Comparison of ENCODE assay signal across 1 cellular context in the genomic region with DNA sequence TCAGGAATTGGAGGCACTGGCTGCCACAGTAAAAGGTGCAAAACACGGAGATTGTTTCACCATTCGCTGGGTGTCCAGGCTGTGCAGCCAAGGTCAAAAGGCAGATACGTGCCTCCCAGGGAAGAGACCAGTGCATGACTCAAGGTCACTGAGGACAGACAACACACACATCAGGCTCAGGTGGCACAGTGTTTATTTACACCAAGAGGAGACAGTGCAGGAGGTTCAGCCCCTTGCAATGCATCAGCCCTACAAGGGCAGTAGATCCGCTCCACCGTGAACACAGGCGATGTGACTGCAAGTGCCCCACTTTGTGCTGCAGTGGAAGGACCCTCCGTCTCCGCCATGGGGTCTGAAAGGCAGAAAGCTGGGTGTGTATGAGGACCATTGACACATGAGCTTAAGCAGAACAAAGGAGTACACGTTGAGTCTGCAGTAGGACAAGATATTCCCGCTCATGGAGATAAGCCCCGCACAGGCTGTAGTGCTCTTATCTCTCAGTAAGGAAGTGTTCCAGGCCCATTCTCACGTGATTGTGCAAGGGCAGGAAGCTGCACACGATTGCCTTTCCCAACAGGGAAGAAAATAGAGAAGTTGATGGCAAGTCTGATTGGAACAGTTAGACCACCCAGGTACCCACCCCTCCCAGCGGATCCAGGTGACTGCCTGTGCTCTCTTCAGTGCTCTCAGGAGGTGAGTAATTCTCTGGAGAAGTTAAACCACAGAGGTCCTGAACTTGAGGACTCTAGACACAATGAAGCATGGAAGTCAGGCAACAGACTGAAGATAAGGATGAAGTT.
TF ChIP-seq lines count a peak whose summit lies in the region.

No MANE protein-coding gene starts in this region.

TF ChIP-seq in HepG2, 621 proteins besides CTCF, POLR2A, EP300 and RAD21 (continued from another document and continues in another):
- TF ChIP-seq, protein P1, sequence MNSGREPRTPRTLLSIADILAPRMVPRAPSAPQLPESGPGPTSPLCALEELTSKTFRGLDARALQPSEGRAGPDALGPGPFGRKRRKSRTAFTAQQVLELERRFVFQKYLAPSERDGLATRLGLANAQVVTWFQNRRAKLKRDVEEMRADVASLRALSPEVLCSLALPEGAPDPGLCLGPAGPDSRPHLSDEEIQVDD (CRISPR knock-in tag; IDR thresholded peaks at IDR 0.05; ENCODE audit: borderline replicate concordance), result no peak
- TF ChIP-seq, protein P2, sequence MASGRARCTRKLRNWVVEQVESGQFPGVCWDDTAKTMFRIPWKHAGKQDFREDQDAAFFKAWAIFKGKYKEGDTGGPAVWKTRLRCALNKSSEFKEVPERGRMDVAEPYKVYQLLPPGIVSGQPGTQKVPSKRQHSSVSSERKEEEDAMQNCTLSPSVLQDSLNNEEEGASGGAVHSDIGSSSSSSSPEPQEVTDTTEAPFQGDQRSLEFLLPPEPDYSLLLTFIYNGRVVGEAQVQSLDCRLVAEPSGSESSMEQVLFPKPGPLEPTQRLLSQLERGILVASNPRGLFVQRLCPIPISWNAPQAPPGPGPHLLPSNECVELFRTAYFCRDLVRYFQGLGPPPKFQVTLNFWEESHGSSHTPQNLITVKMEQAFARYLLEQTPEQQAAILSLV (CRISPR knock-in tag; IDR thresholded peaks at IDR 0.05; ENCODE audit: borderline replicate concordance), result no peak; the same call in 1 of the 2 replicates
- TF ChIP-seq MBD4 (IDR thresholded peaks at IDR 0.05; ENCODE audit: borderline replicate concordance, low read length) (no peak), ZNF549 (CRISPR knock-in tag; IDR thresholded peaks at IDR 0.05) (no peak), SRY (CRISPR knock-in tag; IDR thresholded peaks at IDR 0.05) (no peak), ZNF674 (CRISPR knock-in tag; IDR thresholded peaks at IDR 0.05; ENCODE audit: low read depth) (no peak), ZNF234 (CRISPR knock-in tag; conservative IDR thresholded peaks at IDR 0.05) (no peak; the same call in 1 of the 2 replicates), FIP1L1 (IDR thresholded peaks at IDR 0.05; ENCODE audit: borderline replicate concordance, insufficient read depth, low read depth, low read length) (no peak), ZNF83 (CRISPR knock-in tag; IDR thresholded peaks at IDR 0.05; ENCODE audit: borderline replicate concordance) (no peak), HDAC6 (IDR thresholded peaks at IDR 0.05; ENCODE audit: low read depth, low read length) (no peak), ZFAT (CRISPR knock-in tag; conservative IDR thresholded peaks at IDR 0.05) (no peak), TRIM24 (CRISPR knock-in tag; IDR thresholded peaks at IDR 0.05) (no peak), CHD4 (IDR thresholded peaks at IDR 0.05; ENCODE audit: borderline replicate concordance, low read length) (no peak), ZNF780A (CRISPR knock-in tag; IDR thresholded peaks at IDR 0.05) (no peak), GZF1 (CRISPR knock-in tag; IDR thresholded peaks at IDR 0.05) (no peak), ZFYVE20 (CRISPR knock-in tag; IDR thresholded peaks at IDR 0.05; ENCODE audit: borderline replicate concordance, low read depth) (no peak), ZNF720 (CRISPR knock-in tag; IDR thresholded peaks at IDR 0.05) (no peak), ZNF761 (CRISPR knock-in tag; conservative IDR thresholded peaks at IDR 0.05) (0 out of 2 replicates have a peak, but pooled peaks have one; percentile 69), SOX6 (IDR thresholded peaks at IDR 0.05) (no peak), SOX6 (CRISPR knock-in tag; IDR thresholded peaks at IDR 0.05) (peak; percentile 88), PAX8 (CRISPR knock-in tag; IDR thresholded peaks at IDR 0.05; ENCODE audit: borderline replicate concordance) (no peak), PTBP1 (IDR thresholded peaks at IDR 0.05; ENCODE audit: low read depth, low read length, poor library complexity, severe bottlenecking) (no peak), TSC22D2 (CRISPR knock-in tag; IDR thresholded peaks at IDR 0.05; ENCODE audit: borderline replicate concordance) (peak; percentile 24; the same call in 1 of the 2 replicates), PRMT3 (CRISPR knock-in tag; IDR thresholded peaks at IDR 0.05; ENCODE audit: borderline replicate concordance, low read depth) (0 out of 2 replicates have a peak, but pooled peaks have one; percentile 84)
- TF ChIP-seq, protein P3, sequence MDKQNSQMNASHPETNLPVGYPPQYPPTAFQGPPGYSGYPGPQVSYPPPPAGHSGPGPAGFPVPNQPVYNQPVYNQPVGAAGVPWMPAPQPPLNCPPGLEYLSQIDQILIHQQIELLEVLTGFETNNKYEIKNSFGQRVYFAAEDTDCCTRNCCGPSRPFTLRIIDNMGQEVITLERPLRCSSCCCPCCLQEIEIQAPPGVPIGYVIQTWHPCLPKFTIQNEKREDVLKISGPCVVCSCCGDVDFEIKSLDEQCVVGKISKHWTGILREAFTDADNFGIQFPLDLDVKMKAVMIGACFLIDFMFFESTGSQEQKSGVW (CRISPR knock-in tag; IDR thresholded peaks at IDR 0.05; ENCODE audit: borderline replicate concordance), result no peak
- TF ChIP-seq, protein P4, sequence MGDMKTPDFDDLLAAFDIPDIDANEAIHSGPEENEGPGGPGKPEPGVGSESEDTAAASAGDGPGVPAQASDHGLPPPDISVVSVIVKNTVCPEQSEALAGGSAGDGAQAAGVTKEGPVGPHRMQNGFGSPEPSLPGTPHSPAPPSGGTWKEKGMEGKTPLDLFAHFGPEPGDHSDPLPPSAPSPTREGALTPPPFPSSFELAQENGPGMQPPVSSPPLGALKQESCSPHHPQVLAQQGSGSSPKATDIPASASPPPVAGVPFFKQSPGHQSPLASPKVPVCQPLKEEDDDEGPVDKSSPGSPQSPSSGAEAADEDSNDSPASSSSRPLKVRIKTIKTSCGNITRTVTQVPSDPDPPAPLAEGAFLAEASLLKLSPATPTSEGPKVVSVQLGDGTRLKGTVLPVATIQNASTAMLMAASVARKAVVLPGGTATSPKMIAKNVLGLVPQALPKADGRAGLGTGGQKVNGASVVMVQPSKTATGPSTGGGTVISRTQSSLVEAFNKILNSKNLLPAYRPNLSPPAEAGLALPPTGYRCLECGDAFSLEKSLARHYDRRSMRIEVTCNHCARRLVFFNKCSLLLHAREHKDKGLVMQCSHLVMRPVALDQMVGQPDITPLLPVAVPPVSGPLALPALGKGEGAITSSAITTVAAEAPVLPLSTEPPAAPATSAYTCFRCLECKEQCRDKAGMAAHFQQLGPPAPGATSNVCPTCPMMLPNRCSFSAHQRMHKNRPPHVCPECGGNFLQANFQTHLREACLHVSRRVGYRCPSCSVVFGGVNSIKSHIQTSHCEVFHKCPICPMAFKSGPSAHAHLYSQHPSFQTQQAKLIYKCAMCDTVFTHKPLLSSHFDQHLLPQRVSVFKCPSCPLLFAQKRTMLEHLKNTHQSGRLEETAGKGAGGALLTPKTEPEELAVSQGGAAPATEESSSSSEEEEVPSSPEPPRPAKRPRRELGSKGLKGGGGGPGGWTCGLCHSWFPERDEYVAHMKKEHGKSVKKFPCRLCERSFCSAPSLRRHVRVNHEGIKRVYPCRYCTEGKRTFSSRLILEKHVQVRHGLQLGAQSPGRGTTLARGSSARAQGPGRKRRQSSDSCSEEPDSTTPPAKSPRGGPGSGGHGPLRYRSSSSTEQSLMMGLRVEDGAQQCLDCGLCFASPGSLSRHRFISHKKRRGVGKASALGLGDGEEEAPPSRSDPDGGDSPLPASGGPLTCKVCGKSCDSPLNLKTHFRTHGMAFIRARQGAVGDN (CRISPR knock-in tag; IDR thresholded peaks at IDR 0.05), result peak; percentile 87
- TF ChIP-seq, protein P5, sequence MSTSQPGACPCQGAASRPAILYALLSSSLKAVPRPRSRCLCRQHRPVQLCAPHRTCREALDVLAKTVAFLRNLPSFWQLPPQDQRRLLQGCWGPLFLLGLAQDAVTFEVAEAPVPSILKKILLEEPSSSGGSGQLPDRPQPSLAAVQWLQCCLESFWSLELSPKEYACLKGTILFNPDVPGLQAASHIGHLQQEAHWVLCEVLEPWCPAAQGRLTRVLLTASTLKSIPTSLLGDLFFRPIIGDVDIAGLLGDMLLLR (CRISPR knock-in tag; IDR thresholded peaks at IDR 0.05), result no peak
- TF ChIP-seq, protein P6, sequence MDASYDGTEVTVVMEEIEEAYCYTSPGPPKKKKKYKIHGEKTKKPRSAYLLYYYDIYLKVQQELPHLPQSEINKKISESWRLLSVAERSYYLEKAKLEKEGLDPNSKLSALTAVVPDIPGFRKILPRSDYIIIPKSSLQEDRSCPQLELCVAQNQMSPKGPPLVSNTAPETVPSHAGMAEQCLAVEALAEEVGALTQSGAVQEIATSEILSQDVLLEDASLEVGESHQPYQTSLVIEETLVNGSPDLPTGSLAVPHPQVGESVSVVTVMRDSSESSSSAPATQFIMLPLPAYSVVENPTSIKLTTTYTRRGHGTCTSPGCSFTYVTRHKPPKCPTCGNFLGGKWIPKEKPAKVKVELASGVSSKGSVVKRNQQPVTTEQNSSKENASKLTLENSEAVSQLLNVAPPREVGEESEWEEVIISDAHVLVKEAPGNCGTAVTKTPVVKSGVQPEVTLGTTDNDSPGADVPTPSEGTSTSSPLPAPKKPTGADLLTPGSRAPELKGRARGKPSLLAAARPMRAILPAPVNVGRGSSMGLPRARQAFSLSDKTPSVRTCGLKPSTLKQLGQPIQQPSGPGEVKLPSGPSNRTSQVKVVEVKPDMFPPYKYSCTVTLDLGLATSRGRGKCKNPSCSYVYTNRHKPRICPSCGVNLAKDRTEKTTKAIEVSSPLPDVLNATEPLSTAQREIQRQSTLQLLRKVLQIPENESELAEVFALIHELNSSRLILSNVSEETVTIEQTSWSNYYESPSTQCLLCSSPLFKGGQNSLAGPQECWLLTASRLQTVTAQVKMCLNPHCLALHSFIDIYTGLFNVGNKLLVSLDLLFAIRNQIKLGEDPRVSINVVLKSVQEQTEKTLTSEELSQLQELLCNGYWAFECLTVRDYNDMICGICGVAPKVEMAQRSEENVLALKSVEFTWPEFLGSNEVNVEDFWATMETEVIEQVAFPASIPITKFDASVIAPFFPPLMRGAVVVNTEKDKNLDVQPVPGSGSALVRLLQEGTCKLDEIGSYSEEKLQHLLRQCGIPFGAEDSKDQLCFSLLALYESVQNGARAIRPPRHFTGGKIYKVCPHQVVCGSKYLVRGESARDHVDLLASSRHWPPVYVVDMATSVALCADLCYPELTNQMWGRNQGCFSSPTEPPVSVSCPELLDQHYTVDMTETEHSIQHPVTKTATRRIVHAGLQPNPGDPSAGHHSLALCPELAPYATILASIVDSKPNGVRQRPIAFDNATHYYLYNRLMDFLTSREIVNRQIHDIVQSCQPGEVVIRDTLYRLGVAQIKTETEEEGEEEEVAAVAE (CRISPR knock-in tag; IDR thresholded peaks at IDR 0.05; ENCODE audit: borderline replicate concordance), result peak; percentile 27; the same call in 1 of the 2 replicates
- TF ChIP-seq, protein P7, sequence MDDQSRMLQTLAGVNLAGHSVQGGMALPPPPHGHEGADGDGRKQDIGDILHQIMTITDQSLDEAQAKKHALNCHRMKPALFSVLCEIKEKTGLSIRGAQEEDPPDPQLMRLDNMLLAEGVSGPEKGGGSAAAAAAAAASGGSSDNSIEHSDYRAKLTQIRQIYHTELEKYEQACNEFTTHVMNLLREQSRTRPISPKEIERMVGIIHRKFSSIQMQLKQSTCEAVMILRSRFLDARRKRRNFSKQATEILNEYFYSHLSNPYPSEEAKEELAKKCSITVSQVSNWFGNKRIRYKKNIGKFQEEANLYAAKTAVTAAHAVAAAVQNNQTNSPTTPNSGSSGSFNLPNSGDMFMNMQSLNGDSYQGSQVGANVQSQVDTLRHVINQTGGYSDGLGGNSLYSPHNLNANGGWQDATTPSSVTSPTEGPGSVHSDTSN (CRISPR knock-in tag; IDR thresholded peaks at IDR 0.05; ENCODE audit: borderline replicate concordance), result no peak
- TF ChIP-seq, protein P8, sequence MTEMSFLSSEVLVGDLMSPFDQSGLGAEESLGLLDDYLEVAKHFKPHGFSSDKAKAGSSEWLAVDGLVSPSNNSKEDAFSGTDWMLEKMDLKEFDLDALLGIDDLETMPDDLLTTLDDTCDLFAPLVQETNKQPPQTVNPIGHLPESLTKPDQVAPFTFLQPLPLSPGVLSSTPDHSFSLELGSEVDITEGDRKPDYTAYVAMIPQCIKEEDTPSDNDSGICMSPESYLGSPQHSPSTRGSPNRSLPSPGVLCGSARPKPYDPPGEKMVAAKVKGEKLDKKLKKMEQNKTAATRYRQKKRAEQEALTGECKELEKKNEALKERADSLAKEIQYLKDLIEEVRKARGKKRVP (CRISPR knock-in tag; IDR thresholded peaks at IDR 0.05), result peak in 1 of 2 experiments; percentile 91; a peak in 2 of 4 replicates
- TF ChIP-seq, protein P9, sequence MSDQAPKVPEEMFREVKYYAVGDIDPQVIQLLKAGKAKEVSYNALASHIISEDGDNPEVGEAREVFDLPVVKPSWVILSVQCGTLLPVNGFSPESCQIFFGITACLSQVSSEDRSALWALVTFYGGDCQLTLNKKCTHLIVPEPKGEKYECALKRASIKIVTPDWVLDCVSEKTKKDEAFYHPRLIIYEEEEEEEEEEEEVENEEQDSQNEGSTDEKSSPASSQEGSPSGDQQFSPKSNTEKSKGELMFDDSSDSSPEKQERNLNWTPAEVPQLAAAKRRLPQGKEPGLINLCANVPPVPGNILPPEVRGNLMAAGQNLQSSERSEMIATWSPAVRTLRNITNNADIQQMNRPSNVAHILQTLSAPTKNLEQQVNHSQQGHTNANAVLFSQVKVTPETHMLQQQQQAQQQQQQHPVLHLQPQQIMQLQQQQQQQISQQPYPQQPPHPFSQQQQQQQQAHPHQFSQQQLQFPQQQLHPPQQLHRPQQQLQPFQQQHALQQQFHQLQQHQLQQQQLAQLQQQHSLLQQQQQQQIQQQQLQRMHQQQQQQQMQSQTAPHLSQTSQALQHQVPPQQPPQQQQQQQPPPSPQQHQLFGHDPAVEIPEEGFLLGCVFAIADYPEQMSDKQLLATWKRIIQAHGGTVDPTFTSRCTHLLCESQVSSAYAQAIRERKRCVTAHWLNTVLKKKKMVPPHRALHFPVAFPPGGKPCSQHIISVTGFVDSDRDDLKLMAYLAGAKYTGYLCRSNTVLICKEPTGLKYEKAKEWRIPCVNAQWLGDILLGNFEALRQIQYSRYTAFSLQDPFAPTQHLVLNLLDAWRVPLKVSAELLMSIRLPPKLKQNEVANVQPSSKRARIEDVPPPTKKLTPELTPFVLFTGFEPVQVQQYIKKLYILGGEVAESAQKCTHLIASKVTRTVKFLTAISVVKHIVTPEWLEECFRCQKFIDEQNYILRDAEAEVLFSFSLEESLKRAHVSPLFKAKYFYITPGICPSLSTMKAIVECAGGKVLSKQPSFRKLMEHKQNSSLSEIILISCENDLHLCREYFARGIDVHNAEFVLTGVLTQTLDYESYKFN (CRISPR knock-in tag; conservative IDR thresholded peaks at IDR 0.05), result peak; percentile 92
- TF ChIP-seq, protein P10, sequence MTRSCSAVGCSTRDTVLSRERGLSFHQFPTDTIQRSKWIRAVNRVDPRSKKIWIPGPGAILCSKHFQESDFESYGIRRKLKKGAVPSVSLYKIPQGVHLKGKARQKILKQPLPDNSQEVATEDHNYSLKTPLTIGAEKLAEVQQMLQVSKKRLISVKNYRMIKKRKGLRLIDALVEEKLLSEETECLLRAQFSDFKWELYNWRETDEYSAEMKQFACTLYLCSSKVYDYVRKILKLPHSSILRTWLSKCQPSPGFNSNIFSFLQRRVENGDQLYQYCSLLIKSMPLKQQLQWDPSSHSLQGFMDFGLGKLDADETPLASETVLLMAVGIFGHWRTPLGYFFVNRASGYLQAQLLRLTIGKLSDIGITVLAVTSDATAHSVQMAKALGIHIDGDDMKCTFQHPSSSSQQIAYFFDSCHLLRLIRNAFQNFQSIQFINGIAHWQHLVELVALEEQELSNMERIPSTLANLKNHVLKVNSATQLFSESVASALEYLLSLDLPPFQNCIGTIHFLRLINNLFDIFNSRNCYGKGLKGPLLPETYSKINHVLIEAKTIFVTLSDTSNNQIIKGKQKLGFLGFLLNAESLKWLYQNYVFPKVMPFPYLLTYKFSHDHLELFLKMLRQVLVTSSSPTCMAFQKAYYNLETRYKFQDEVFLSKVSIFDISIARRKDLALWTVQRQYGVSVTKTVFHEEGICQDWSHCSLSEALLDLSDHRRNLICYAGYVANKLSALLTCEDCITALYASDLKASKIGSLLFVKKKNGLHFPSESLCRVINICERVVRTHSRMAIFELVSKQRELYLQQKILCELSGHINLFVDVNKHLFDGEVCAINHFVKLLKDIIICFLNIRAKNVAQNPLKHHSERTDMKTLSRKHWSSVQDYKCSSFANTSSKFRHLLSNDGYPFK (CRISPR knock-in tag; IDR thresholded peaks at IDR 0.05; ENCODE audit: borderline replicate concordance), result peak; percentile 69
